14 cellular contexts compared by ENCODE assay signal in the genomic region with DNA sequence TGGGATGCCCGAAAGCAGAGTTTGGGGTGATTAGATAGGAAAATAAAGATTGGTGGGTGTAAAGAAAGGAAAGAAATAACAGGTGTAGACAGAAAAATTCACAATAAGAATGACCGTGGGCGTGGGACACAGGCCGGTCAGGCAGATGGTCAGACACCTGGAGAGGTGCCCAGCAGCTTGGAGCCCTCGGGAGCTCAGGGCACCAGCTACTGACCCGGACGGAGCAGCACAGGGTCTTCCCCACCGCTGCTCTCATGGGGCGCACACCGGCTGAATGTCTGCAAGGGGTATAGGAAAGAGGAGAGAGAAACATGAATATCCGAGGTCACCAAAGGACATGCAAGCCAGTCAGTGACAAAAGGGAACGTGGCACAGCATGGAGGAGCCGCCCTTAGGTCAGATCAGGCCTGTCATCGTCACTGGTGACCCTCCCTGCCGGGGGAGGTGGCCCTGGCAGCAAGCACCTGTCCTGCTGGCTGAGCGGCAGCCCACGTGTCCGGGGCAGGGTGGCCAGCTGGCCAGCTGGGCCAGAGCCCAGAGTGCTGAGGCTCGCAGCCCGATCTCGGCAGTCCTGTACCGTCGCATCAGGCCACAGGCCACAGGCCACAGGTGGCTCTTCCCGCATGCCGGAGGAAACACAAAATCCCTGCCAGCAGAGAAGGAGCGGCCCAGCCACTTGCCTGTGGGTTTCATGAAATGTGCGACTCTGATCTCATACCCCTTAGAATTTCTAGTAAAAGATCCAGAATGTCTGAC.
A peak's percentile ranks its signal among the peaks of the same experiment; 100 is the strongest.
DNase-seq lines count a peak whose midpoint lies in the region; ATAC-seq and TF ChIP-seq lines count a peak whose summit lies in the region.
"Had no signal": no experiment of that assay in that cellular context is flagged by ENCODE, and none has a peak within 500 bp of the region (broad histone marks: within the 10 kb centered on the region; RNA-seq: fewer than 3 reads in every experiment).

No MANE protein-coding gene starts in this region.

- TF ChIP-seq CTCF in BJ (IDR thresholded peaks at IDR 0.05; ENCODE audit: insufficient read depth, low read depth, low read length), result no peak
- no peak for TF ChIP-seq CTCF in VCaP (conservative IDR thresholded peaks at IDR 0.05)

- peak overlapping the region; percentile 5; the same call in 1 of the 2 replicates for H3K27ac ChIP-seq in VCaP
- H3K27ac ChIP-seq: coronary artery, KMS-11 had no signal

- DNase-seq in BJ (ENCODE audit: low read depth) (peak; percentile 57), left cardiac atrium (peak; percentile 24), sciatic nerve (ENCODE audit: low spot score) (no peak), NCI-H2029 (lab: John Stamatoyannopoulos, UW) (no peak)
- DNase-seq: activated CD4-positive, alpha-beta T cell treated with anti-CD3 and anti-CD28 coated beads, Interleukin-2, amount 50 U/mL, for 48 hours; activated naive CD4-positive, alpha-beta T cell treated with anti-CD3 and anti-CD28 coated beads for 36 hours; CD4-positive, CD25-positive, alpha-beta regulatory T cell had no signal

- CTCF ChIA-PET in BJ (lab: Yijun Ruan, JAX), result interaction anchor here (0.6 to 6.3 kb wide), 3 partner anchors 40 to 336 kb away, joined by 3 to 75 read pairs (median 7); no protein-coding TSS in a partner anchor

- H3K4me3 ChIP-seq in BJ (ENCODE audit: low read depth, low read length), result no peak overlapping the region
- H3K4me3 ChIP-seq: coronary artery had no signal

- no peaks in the 10 kb centered on the region for H3K36me3 ChIP-seq in BJ (ENCODE audit: control insufficient read depth, insufficient read depth, low read length)

- POLR2A ChIA-PET in BJ (lab: Charles Lee), result interaction anchor here (0.6 kb wide), 1 partner anchor 286 kb away, joined by 3 read pairs; no protein-coding TSS in a partner anchor

- ATAC-seq in left cardiac atrium (peak; percentile 46 to 78), sciatic nerve (peak; percentile 77), HG03175 (IDR thresholded peaks at IDR 0.05; ENCODE audit: unreplicated experiment) (no peak), GM18868 (IDR thresholded peaks at IDR 0.05; ENCODE audit: unreplicated experiment) (no peak), HG03280 (IDR thresholded peaks at IDR 0.05; ENCODE audit: unreplicated experiment) (no peak)
- ATAC-seq: PC-3 had no signal

- intact Hi-C loops in left cardiac atrium (cut with DNase I), result no loop called here
- intact Hi-C loops in sciatic nerve (cut with DNase I), result no loop called here

- no peaks in the 10 kb centered on the region for H3K27me3 ChIP-seq in BJ (ENCODE audit: control insufficient read depth, insufficient read depth, low read length)

Comparison
In these comparisons a context has a peak if more than half of its experiments do, and no peak if none do; other contexts are left out.
1. DNase-seq: peak in BJ (single experiment) and left cardiac atrium (single experiment); none in sciatic nerve (single experiment) and NCI-H2029 (single experiment).
2. ATAC-seq: peak in left cardiac atrium (2 of 2) and sciatic nerve (single experiment); none in HG03175 (single experiment), GM18868 (single experiment) and HG03280 (single experiment).